In the genomic region with DNA sequence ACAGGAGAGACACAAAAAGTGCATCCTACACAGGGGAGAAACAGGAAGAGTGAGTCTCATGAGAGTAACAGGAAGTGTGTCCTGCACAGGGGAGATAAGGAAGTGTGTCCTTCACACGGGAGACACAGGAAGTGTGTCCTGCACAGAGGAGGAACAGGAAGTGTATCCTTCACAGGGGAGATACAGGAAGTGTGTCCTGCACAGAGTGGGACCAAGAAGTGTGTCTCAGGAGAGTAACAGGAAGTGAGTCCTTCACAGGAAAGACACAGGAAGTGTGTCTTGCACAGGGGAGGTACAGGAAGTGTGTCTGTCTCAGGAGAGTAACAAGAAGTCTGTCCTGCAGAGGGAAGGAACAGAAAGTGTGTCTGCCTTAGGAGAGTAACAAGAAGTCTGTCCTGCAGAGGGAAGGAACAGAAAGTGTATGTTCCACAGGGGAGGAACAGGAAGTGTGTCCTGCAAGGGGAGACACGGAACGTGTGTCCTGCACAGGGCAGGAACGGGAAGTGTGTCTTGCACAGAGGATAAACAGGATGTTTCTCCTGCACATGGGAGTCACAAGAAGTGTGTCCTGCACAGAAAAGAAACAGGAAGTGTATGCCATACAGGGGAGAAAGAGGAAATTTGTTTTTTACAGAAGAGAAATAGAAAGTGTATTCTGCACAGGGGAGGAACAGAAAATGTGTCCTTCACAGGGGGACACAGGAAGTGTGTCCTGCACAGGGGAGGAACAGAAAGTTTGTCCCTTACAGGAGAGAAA, we compare ENCODE assay signal across 10 cellular contexts.
DNase-seq lines count a peak whose midpoint lies in the region; ATAC-seq and TF ChIP-seq lines count a peak whose summit lies in the region.
"Had no signal": no experiment of that assay in that cellular context is flagged by ENCODE, and none has a peak within 500 bp of the region (broad histone marks: within the 10 kb centered on the region; RNA-seq: fewer than 3 reads in every experiment).

No MANE protein-coding gene starts in this region.

- TF ChIP-seq CTCF in 22Rv1 (IDR thresholded peaks at IDR 0.05) (no peak), spleen (IDR thresholded peaks at IDR 0.05 in 8 of 11, conservative IDR thresholded peaks at IDR 0.05 in 3 of 11) (no peak)

- H3K27me3 ChIP-seq in Karpas-422 (ENCODE audit: low read length) (no peaks in the 10 kb centered on the region), spleen (replicated peaks in 1 of 7) (peaks cover 0 to 9% (median 0%) of the 10 kb centered on the region in 7 donors)
- H3K27me3 ChIP-seq: neutrophil had no signal

- intact Hi-C loops in spleen (cut with DNase I; ENCODE audit: low total_unique reads) = no loop called here

- no peak for TF ChIP-seq POLR2A in spleen (IDR thresholded peaks at IDR 0.05)

- H3K9me3 ChIP-seq in Karpas-422 (ENCODE audit: low read length) (peaks cover 13% of the 10 kb centered on the region), spleen (peaks cover 0 to 30% (median 20%) of the 10 kb centered on the region in 8 donors)
- H3K9me3 ChIP-seq: neutrophil had no signal

- H3K27ac Mint-ChIP-seq in activated T-helper 17 cell treated with anti-CD3 and anti-CD28 coated beads, Interleukin-2, amount 50 U/mL, for 72 hours = peak overlapping the region; percentile 51

- ATAC-seq in GM18519 (IDR thresholded peaks at IDR 0.05; ENCODE audit: low FRiP score, unreplicated experiment) (peak; percentile 25), HG02852 (IDR thresholded peaks at IDR 0.05; ENCODE audit: unreplicated experiment) (no peak)
- no peak for ATAC-seq in activated T-helper 17 cell treated with anti-CD3 and anti-CD28 coated beads, Interleukin-2, amount 50 U/mL, for 72 hours (replicated peaks)

- H3K27ac ChIP-seq in 22Rv1 (peak overlapping the region; percentile 7; the same call in 1 of the 2 replicates), Karpas-422 (ENCODE audit: low read length) (no peak overlapping the region), spleen (peak overlapping the region in 2 of 8 donors; percentile 21 to 68)
- H3K27ac ChIP-seq: neutrophil had no signal

- no peaks in the 10 kb centered on the region for H3K36me3 Mint-ChIP-seq in activated T-helper 17 cell treated with anti-CD3 and anti-CD28 coated beads, Interleukin-2, amount 50 U/mL, for 72 hours (ENCODE audit: low read depth)

- 9 to 28% (median 14%) methylated on average over 4 of the region's 4 CpGs for WGBS in spleen, 5 donors

- peak overlapping the region; percentile 67 for H3K4me3 Mint-ChIP-seq in activated T-helper 17 cell treated with anti-CD3 and anti-CD28 coated beads, Interleukin-2, amount 50 U/mL, for 72 hours

- peaks cover 14% of the 10 kb centered on the region for H3K4me1 ChIP-seq in Karpas-422 (ENCODE audit: low read length)
- peaks cover 0 to 5% (median 0%) of the 10 kb centered on the region in 6 donors for H3K4me1 ChIP-seq in spleen

- H3K79me2 ChIP-seq in Karpas-422 (ENCODE audit: low read length) = no peaks in the 10 kb centered on the region

- no peaks in the 10 kb centered on the region for H3K9me2 ChIP-seq in Karpas-422 (replicated peaks; ENCODE audit: insufficient read depth, low read length)

- H3K4me1 Mint-ChIP-seq in activated T-helper 17 cell treated with anti-CD3 and anti-CD28 coated beads, Interleukin-2, amount 50 U/mL, for 72 hours = peaks cover 11% of the 10 kb centered on the region

- no peaks in the 10 kb centered on the region for H3K27me3 Mint-ChIP-seq in activated T-helper 17 cell treated with anti-CD3 and anti-CD28 coated beads, Interleukin-2, amount 50 U/mL, for 72 hours

- H3K36me3 ChIP-seq in Karpas-422 (ENCODE audit: insufficient read depth, low read length) (no peaks in the 10 kb centered on the region; the same call in 1 of the 2 replicates), spleen (no peaks in the 10 kb centered on the region)
- H3K36me3 ChIP-seq: neutrophil had no signal

- H4K20me1 ChIP-seq in Karpas-422 (ENCODE audit: insufficient read depth, low read depth, low read length) = no peaks in the 10 kb centered on the region

- peak overlapping the region; percentile 47 for H3K4me3 ChIP-seq in Karpas-422 (ENCODE audit: low read length)
- peak overlapping the region in 1 of 8 donors; percentile 13 for H3K4me3 ChIP-seq in spleen

- peaks cover 15% of the 10 kb centered on the region for H3K9me3 Mint-ChIP-seq in activated T-helper 17 cell treated with anti-CD3 and anti-CD28 coated beads, Interleukin-2, amount 50 U/mL, for 72 hours

- no peak overlapping the region for H3K9ac ChIP-seq in Karpas-422 (ENCODE audit: low read length)

- DNase-seq in Karpas-422 (peak; percentile 79), AG20443 (ENCODE audit: low spot score) (no peak), spleen (no peak), GM19238 (ENCODE audit: insufficient read length, low spot score) (no peak)
- DNase-seq: stimulated activated CD8-positive, alpha-beta memory T cell treated with anti-CD3 and anti-CD28 coated beads, Interleukin-4, amount 100 ng/mL, for 48 hours had no signal

- peak overlapping the region; percentile 98 for H2AFZ ChIP-seq in Karpas-422 (ENCODE audit: low read length)

- H3K4me2 ChIP-seq in Karpas-422 (ENCODE audit: low read depth, low read length, poor library complexity, severe bottlenecking) = peak overlapping the region; percentile 14
